In the genomic region with DNA sequence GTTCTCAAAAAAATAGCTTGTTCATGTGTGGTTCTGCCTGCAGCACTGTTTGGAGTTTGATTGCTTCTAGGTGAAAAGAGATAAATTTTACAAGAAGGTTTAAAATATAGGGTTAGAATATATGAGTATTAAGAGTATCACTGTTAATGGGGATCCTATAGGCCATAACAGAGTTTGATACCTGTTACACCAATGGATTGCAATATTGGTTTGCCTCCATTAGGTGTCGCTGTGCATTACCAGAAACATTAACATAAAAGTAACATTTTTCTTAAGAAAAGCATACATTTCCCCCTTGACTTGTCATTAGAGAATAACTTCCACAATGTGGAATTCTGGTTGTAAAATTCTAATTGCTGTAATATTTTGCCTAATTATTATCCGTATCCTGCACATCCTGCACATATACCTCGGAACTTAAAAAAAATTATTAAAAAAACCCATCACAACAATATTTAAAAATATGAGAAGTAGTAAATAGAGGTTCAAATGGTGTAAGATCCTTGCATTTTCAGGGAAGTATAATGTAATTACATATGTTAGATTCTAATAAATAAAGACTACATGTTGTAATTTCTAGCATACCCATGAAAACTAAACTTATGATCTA, we compare ENCODE assay signal across 8 cellular contexts.
DNase-seq lines count a peak whose midpoint lies in the region; ATAC-seq and TF ChIP-seq lines count a peak whose summit lies in the region.
"Not testable (repeated sequence)": the region's sequence is repeated elsewhere in the genome, so short reads cannot be mapped to it uniquely, and the experiment has no call there.

No MANE protein-coding gene starts in this region.

- not testable (repeated sequence) for H2BK15ac ChIP-seq in H9 (ENCODE audit: low read depth, low read length)

- not testable (repeated sequence) for H3K79me2 ChIP-seq in H9 (ENCODE audit: insufficient read depth, low read length)

- ATAC-seq in stimulated activated naive CD8-positive, alpha-beta T cell treated with anti-CD3 and anti-CD28 coated beads, Interleukin-15, amount 100 ng/mL, for 72 hours = not testable (repeated sequence)

- not testable (repeated sequence) for H3K9ac ChIP-seq in H9 (ENCODE audit: extremely low read depth, insufficient read length, low read length)

- not testable (repeated sequence) for H3K27ac ChIP-seq in H9 (ENCODE audit: insufficient read length, low read depth, low read length)

- not testable (repeated sequence) for H3K4me1 Mint-ChIP-seq in Calu3 (ENCODE audit: low read depth, unreplicated experiment); H9; stimulated activated naive CD8-positive, alpha-beta T cell treated with anti-CD3 and anti-CD28 coated beads, Interleukin-15, amount 100 ng/mL, for 72 hours

- not testable (repeated sequence) for H3K27me3 Mint-ChIP-seq in Calu3 (ENCODE audit: unreplicated experiment); H9 (ENCODE audit: low read depth); stimulated activated naive CD8-positive, alpha-beta T cell treated with anti-CD3 and anti-CD28 coated beads, Interleukin-15, amount 100 ng/mL, for 72 hours

- not testable (repeated sequence) for H3T11ph ChIP-seq in H9 (ENCODE audit: low read length)

- H2BK20ac ChIP-seq in H9 (ENCODE audit: low read depth, low read length, poor library complexity, severe bottlenecking) = not testable (repeated sequence)

- not testable (repeated sequence) for H2AK5ac ChIP-seq in H9 (ENCODE audit: insufficient read length, low read length)

- H3K23ac ChIP-seq in H9 (ENCODE audit: insufficient read length, low read depth, low read length) = not testable (repeated sequence)

- WGBS in H9 (ENCODE audit: extremely low coverage, insufficient read length, low lambda C conversion rate) = no CpG with 5 or more reads among the region's 3 CpGs

- not testable (repeated sequence) for H3K4ac ChIP-seq in H9 (ENCODE audit: low read depth, low read length)

- intact Hi-C loops in Calu3 (cut with micrococcal nuclease; ENCODE audit: unreplicated experiment) = loop anchor here (5.0 kb wide), 2 partner anchors 114 to 294 kb away; no protein-coding TSS in a partner anchor

- CTCF ChIA-PET in Calu3 (lab: Charles Lee) = not testable (repeated sequence)

- not testable (repeated sequence) for H3K9me3 Mint-ChIP-seq in Calu3 (ENCODE audit: low read depth, unreplicated experiment); H9; stimulated activated naive CD8-positive, alpha-beta T cell treated with anti-CD3 and anti-CD28 coated beads, Interleukin-15, amount 100 ng/mL, for 72 hours

- H3K36me3 Mint-ChIP-seq in Calu3 (ENCODE audit: insufficient read depth, unreplicated experiment); H9 (ENCODE audit: insufficient read depth in 1 of 3, low read depth in 3 of 3): not testable (repeated sequence)

- H3K18ac ChIP-seq in H9 (ENCODE audit: insufficient read length, low read depth, low read length) = not testable (repeated sequence)

- not testable (repeated sequence) for H3K4me2 ChIP-seq in H9 (ENCODE audit: insufficient read depth, insufficient read length, low read length)

- H3K27ac Mint-ChIP-seq in Calu3 (ENCODE audit: unreplicated experiment); H9; stimulated activated naive CD8-positive, alpha-beta T cell treated with anti-CD3 and anti-CD28 coated beads, Interleukin-15, amount 100 ng/mL, for 72 hours: not testable (repeated sequence)

- DNase-seq in Calu3 (peak; percentile 54), NCI-H2171 treated with DMSO at 0.1 percent for 48 hours (lab: John Stamatoyannopoulos, UW) (peak; percentile 17), SK-N-DZ (ENCODE audit: low spot score) (peak; percentile 3), astrocyte of the hippocampus (ENCODE audit: low read depth, low spot score) (peak; percentile 41), fibroblast of the conjunctiva (ENCODE audit: low read depth) (peak; percentile 4), midbrain (lab: John Stamatoyannopoulos, UW) (peak; percentile 26)
- not testable (repeated sequence) for DNase-seq in H9
- DNase-seq in stimulated activated naive CD8-positive, alpha-beta T cell treated with anti-CD3 and anti-CD28 coated beads, Interleukin-15, amount 100 ng/mL, for 72 hours = peak; percentile 9 to 15

- H2BK5ac ChIP-seq in H9 (ENCODE audit: insufficient read length, low read length) = not testable (repeated sequence)

- H2BK12ac ChIP-seq in H9 (ENCODE audit: insufficient read length, low read depth, low read length) = not testable (repeated sequence)

- not testable (repeated sequence) for TF ChIP-seq CTCF in Calu3 (IDR thresholded peaks at IDR 0.05; ENCODE audit: unreplicated experiment)
- peak; percentile 69 for TF ChIP-seq CTCF in H9 (conservative IDR thresholded peaks at IDR 0.05)

- H3K79me1 ChIP-seq in H9 (ENCODE audit: insufficient read depth, low read depth, low read length, poor library complexity, severe bottlenecking) = not testable (repeated sequence)

- not testable (repeated sequence) for H3K4me3 Mint-ChIP-seq in Calu3 (ENCODE audit: low read depth, unreplicated experiment); H9; stimulated activated naive CD8-positive, alpha-beta T cell treated with anti-CD3 and anti-CD28 coated beads, Interleukin-15, amount 100 ng/mL, for 72 hours

- not testable (repeated sequence) for H2AFZ ChIP-seq in H9 (ENCODE audit: low read length)

- H3K56ac ChIP-seq in H9 (ENCODE audit: insufficient read length, low read depth, low read length) = not testable (repeated sequence)

- not testable (repeated sequence) for H3K27me3 ChIP-seq in H9 (ENCODE audit: insufficient read depth, low read length)

- not testable (repeated sequence) for H3K9me3 ChIP-seq in H9 (ENCODE audit: control insufficient read depth, low read depth, low read length)

- H4K91ac ChIP-seq in H9 (ENCODE audit: insufficient read length, low read depth, low read length) = not testable (repeated sequence)

- H3K4me1 ChIP-seq in H9 (ENCODE audit: insufficient read depth, low read length) = not testable (repeated sequence)

- not testable (repeated sequence) for BruUV-seq in Calu3 (replicated peaks; lab: Mats Ljungman, UMichigan)

- H3K14ac ChIP-seq in H9 (ENCODE audit: insufficient read depth, low read length) = not testable (repeated sequence)

- H4K5ac ChIP-seq in H9 (ENCODE audit: insufficient read length, low read depth, low read length) = not testable (repeated sequence)

- not testable (repeated sequence) for H4K8ac ChIP-seq in H9 (replicated peaks; ENCODE audit: insufficient read length, low read depth, low read length)

- H4K20me1 ChIP-seq in H9 (ENCODE audit: control insufficient read depth, insufficient read depth, insufficient read length) = not testable (repeated sequence)

- not testable (repeated sequence) for H2BK120ac ChIP-seq in H9 (ENCODE audit: low read depth, low read length, poor library complexity, severe bottlenecking)

- H3K23me2 ChIP-seq in H9 (ENCODE audit: insufficient read length, low read depth, low read length, poor library complexity, severe bottlenecking) = not testable (repeated sequence)
